8 cellular contexts compared by ENCODE assay signal in genomic region chr17:2511138-2511461, GRCh38. TPM values are rescaled to one million over a fixed set of nuclear protein-coding genes. Genes with fewer than 3 reads are reported as not detected.
A peak's percentile ranks its signal among the peaks of the same experiment; 100 is the strongest.
DNase-seq lines count a peak whose midpoint lies in the region; ATAC-seq, FAIRE-seq and TF ChIP-seq lines count a peak whose summit lies in the region.

No MANE protein-coding gene starts in this region.

- no peaks in the 10 kb centered on the region; the same call in 1 of the 2 replicates for H3K9me3 ChIP-seq in HEK293 (ENCODE audit: control insufficient read depth, insufficient read depth, low read depth, low read length)
- no peaks in the 10 kb centered on the region for H3K9me3 ChIP-seq in kidney (ENCODE audit: control insufficient read depth in 1 of 2, low read length in 2 of 2)
- no peaks in the 10 kb centered on the region for H3K9me3 ChIP-seq in testis

- 3 to 4% methylated on average over 5 of the region's 5 CpGs for WGBS in testis, 2 donors

- no peaks in the 10 kb centered on the region for H3K27me3 ChIP-seq in testis

- no peak for ATAC-seq in HG03442 (IDR thresholded peaks at IDR 0.05; ENCODE audit: unreplicated experiment)

- TF ChIP-seq POLR2A in testis (IDR thresholded peaks at IDR 0.05), result no peak

- peaks cover 0 to 11% of the 10 kb centered on the region in 2 experiments; a peak in 1 of 3 replicates for H3K36me3 ChIP-seq in HEK293 (ENCODE audit: control insufficient read depth in 2 of 2, insufficient read depth in 1 of 2, low read length in 2 of 2)
- no peaks in the 10 kb centered on the region for H3K36me3 ChIP-seq in kidney (ENCODE audit: control insufficient read depth in 1 of 2, insufficient read depth in 2 of 2, low read length in 2 of 2)
- no peaks in the 10 kb centered on the region for H3K36me3 ChIP-seq in testis (ENCODE audit: low read depth, missing control alignments)

- H3K4me1 ChIP-seq in HEK293 (ENCODE audit: control insufficient read depth, insufficient read depth, low read length), result no peaks in the 10 kb centered on the region
- H3K4me1 ChIP-seq in kidney (ENCODE audit: control insufficient read depth in 1 of 2, insufficient read depth in 1 of 2, low read depth in 1 of 2, low read length in 2 of 2), result peaks cover 10 to 11% of the 10 kb centered on the region in 2 donors
- H3K4me1 ChIP-seq in testis, result peaks cover 20% of the 10 kb centered on the region

- POLR2A ChIA-PET in HEK293 (lab: Yijun Ruan, JAX), result interaction anchor here (0.6 to 1.9 kb wide), 20 partner anchors 10 to 272 kb away, joined by 3 to 9 read pairs (median 3); partner anchors contain the start of genes PAFAH1B1 and SMG6

- H3K4me3 ChIP-seq in HEK293 (ENCODE audit: low read depth, low read length), result peak overlapping the region; percentile 67
- H3K4me3 ChIP-seq in astrocyte of the spinal cord (ENCODE audit: low read depth, low read length), result peak overlapping the region; percentile 86
- H3K4me3 ChIP-seq in kidney (ENCODE audit: low read length in 2 of 2), result peak overlapping the region; percentile 90 to 98
- peak overlapping the region; percentile 83 to 86 for H3K4me3 ChIP-seq in testis

- peak overlapping the region; percentile 92 to 98 for H3K9ac ChIP-seq in kidney (ENCODE audit: low read length in 2 of 2)

- peak overlapping the region; percentile 94 for H3K27ac ChIP-seq in HEK293 (ENCODE audit: extremely low read depth, low read depth, low read length)
- H3K27ac ChIP-seq in kidney (ENCODE audit: low read depth in 2 of 2, low read length in 2 of 2), result peak overlapping the region; percentile 80 to 81
- peak overlapping the region; percentile 89 to 95 for H3K27ac ChIP-seq in testis

- intact Hi-C loops in kidney (cut with DNase I), result no loop called here
- intact Hi-C loops in testis (cut with DNase I; ENCODE audit: low total_unique reads), result no loop called here

- CTCF ChIA-PET in HEK293 (lab: Yijun Ruan, JAX), result interaction anchor here (0.5 to 2.6 kb wide), 5 partner anchors 95 to 219 kb away, joined by 3 to 11 read pairs (median 4); no protein-coding TSS in a partner anchor

- in situ Hi-C loops in astrocyte of the spinal cord (cut with HindIII; ENCODE audit: low sequenced_read_pairs), result no loop called here

- no peak for FAIRE-seq in kidney (lab: Jason Lieb, UNC)

- TF ChIP-seq CTCF in HEK293 (tag by site-specific recombination; IDR thresholded peaks at IDR 0.05), result no peak
- no peak for TF ChIP-seq CTCF in astrocyte of the spinal cord (IDR thresholded peaks at IDR 0.05; ENCODE audit: low read depth, low read length)
- no peak for TF ChIP-seq CTCF in kidney (IDR thresholded peaks at IDR 0.05; ENCODE audit: borderline replicate concordance, extremely low read depth, insufficient read depth)
- no peak for TF ChIP-seq CTCF in testis (IDR thresholded peaks at IDR 0.05)

- DNase-seq in astrocyte of the spinal cord (ENCODE audit: low read depth, low spot score) (no peak), kidney (no peak), testis (no peak), HuH-7.5 (ENCODE audit: low spot score) (no peak), GM03348 (ENCODE audit: low spot score) (no peak), AG20443 (ENCODE audit: low spot score) (no peak)

TF ChIP-seq in HEK293, 187 proteins besides CTCF, POLR2A, EP300 and RAD21:
- TF ChIP-seq ZNF366 (tag by site-specific recombination; conservative IDR thresholded peaks at IDR 0.05), result peak; percentile 42; the same call in 1 of the 2 replicates
- TF ChIP-seq ZNF350 (tag by site-specific recombination; IDR thresholded peaks at IDR 0.05), result no peak
- 0 out of 2 replicates have a peak, but pooled peaks have one; percentile 44 for TF ChIP-seq PRDM1 (tag by site-specific recombination; IDR thresholded peaks at IDR 0.05)
- TF ChIP-seq ZBTB8A (tag by site-specific recombination; IDR thresholded peaks at IDR 0.05), result peak; percentile 1; the same call in 1 of the 2 replicates
- TF ChIP-seq ZNF600 (tag by site-specific recombination; IDR thresholded peaks at IDR 0.05), result 0 out of 2 replicates have a peak, but pooled peaks have one; percentile 81
- no peak for TF ChIP-seq ZEB2 (tag by site-specific recombination; IDR thresholded peaks at IDR 0.05)
- TF ChIP-seq ZNF214 (tag by site-specific recombination; IDR thresholded peaks at IDR 0.05; ENCODE audit: borderline replicate concordance), result no peak
- no peak for TF ChIP-seq ZNF521 (tag by site-specific recombination; IDR thresholded peaks at IDR 0.05)

RNA-seq across cellular contexts. Expression of gene METTL16, which starts 0.6 kb away (rescaled TPM):
- total RNA-seq in kidney (37.2 TPM), testis (10 to 100 TPM; 42.7 to 53.6 TPM)
- polyA plus RNA-seq in kidney (ENCODE audit: insufficient read depth, low read depth, low replicate concordance) (18.0 TPM), testis (ENCODE audit: insufficient read depth, low read depth, low replicate concordance) (23.1 TPM)
